ENCODE assay signal across 10 cellular contexts in genomic region chr17:63675231-63675606, GRCh38. TPM values are rescaled to one million over a fixed set of nuclear protein-coding genes. Genes with fewer than 3 reads are reported as not detected.
DNase-seq lines count a peak whose midpoint lies in the region; ATAC-seq, FAIRE-seq and TF ChIP-seq lines count a peak whose summit lies in the region.
"Had no signal": no experiment of that assay in that cellular context is flagged by ENCODE, and none has a peak within 500 bp of the region (broad histone marks: within the 10 kb centered on the region; RNA-seq: fewer than 3 reads in every experiment).

No MANE protein-coding gene starts in this region.

- no peaks in the 10 kb centered on the region for H3F3A ChIP-seq in GM23338 (replicated peaks; ENCODE audit: low read depth)

- no peak for FAIRE-seq in GM12891 (lab: Jason Lieb, UNC)
- FAIRE-seq: colon had no signal

- TF ChIP-seq EP300 in sigmoid colon (IDR thresholded peaks at IDR 0.05), result no peak

- H3K27ac ChIP-seq in GM23338 (ENCODE audit: low read depth) (peak overlapping the region; percentile 84), left ventricle myocardium inferior (replicated peaks) (peak overlapping the region; percentile 92), sigmoid colon (peak overlapping the region; percentile 70 to 78 (median 76))

- no peaks in the 10 kb centered on the region for H3K9me2 ChIP-seq in GM23338 (ENCODE audit: insufficient read depth)

- intact Hi-C loops in left ventricle myocardium inferior (cut with micrococcal nuclease), result no loop called here
- intact Hi-C loops in sigmoid colon (cut with DNase I), result no loop called here

- H3K4me2 ChIP-seq in GM23338, result peak overlapping the region; percentile 58

- ATAC-seq in GM23338, result peak; percentile 43

- 0 out of 3 replicates have a peak overlapping the region, but pooled peaks have one; percentile 20 for H3K4me3 Mint-ChIP-seq in GM23338
- H3K4me3 Mint-ChIP-seq: activated CD4-positive, alpha-beta T cell treated with anti-CD3 and anti-CD28 coated beads, Interleukin-2, amount 10 ng/mL, durations not matched to agents 24 days and 14 days had no signal

- H3K27me3 ChIP-seq in GM23338 (ENCODE audit: insufficient read depth) (no peaks in the 10 kb centered on the region), adipocyte (replicated peaks; ENCODE audit: control insufficient read depth, insufficient read depth, low read length) (no peaks in the 10 kb centered on the region), left ventricle myocardium inferior (ENCODE audit: low read depth) (no peaks in the 10 kb centered on the region), sigmoid colon (no peaks in the 10 kb centered on the region)

- TF ChIP-seq CTCF in GM23338 (conservative IDR thresholded peaks at IDR 0.05; ENCODE audit: low read depth in 2 of 2) (no peak), left ventricle myocardium inferior (IDR thresholded peaks at IDR 0.05; ENCODE audit: borderline replicate concordance) (no peak), sigmoid colon (IDR thresholded peaks at IDR 0.05) (no peak)

- 18 to 38% methylated on average over 4 of the region's 4 CpGs for WGBS in sigmoid colon, 2 donors

- H3K9me3 ChIP-seq in adipocyte (ENCODE audit: control insufficient read depth, low read length) (no peaks in the 10 kb centered on the region), left ventricle myocardium inferior (replicated peaks) (no peaks in the 10 kb centered on the region), sigmoid colon (no peaks in the 10 kb centered on the region)

- peaks cover 35% of the 10 kb centered on the region for H3K4me1 Mint-ChIP-seq in GM23338

- no peaks in the 10 kb centered on the region for H3K9me3 Mint-ChIP-seq in GM23338
- H3K9me3 Mint-ChIP-seq: activated CD4-positive, alpha-beta T cell treated with anti-CD3 and anti-CD28 coated beads, Interleukin-2, amount 10 ng/mL, durations not matched to agents 24 days and 14 days had no signal

- peaks cover 34% of the 10 kb centered on the region for H3K4me1 ChIP-seq in GM23338 (ENCODE audit: insufficient read depth)
- H3K4me1 ChIP-seq in adipocyte (ENCODE audit: control insufficient read depth, insufficient read depth, low read length), result peaks cover 21% of the 10 kb centered on the region
- peaks cover 59% of the 10 kb centered on the region for H3K4me1 ChIP-seq in left ventricle myocardium inferior
- peaks cover 0 to 37% (median 28%) of the 10 kb centered on the region in 4 donors for H3K4me1 ChIP-seq in sigmoid colon

- H3K36me3 Mint-ChIP-seq in GM23338 (ENCODE audit: low read depth), result no peaks in the 10 kb centered on the region; the same call in 2 of the 3 replicates

- H3K9ac ChIP-seq in adipocyte (ENCODE audit: low read length), result peak overlapping the region; percentile 51

- H2AFZ ChIP-seq in GM23338, result no peak overlapping the region

- H3K27ac Mint-ChIP-seq in GM23338, result peak overlapping the region; percentile 45; the same call in 1 of the 2 replicates
- H3K27ac Mint-ChIP-seq: activated CD4-positive, alpha-beta T cell treated with anti-CD3 and anti-CD28 coated beads, Interleukin-2, amount 10 ng/mL, durations not matched to agents 24 days and 14 days had no signal

- H3K27me3 Mint-ChIP-seq in GM23338 (ENCODE audit: insufficient read depth, low read depth, poor library complexity), result no peaks in the 10 kb centered on the region
- H3K27me3 Mint-ChIP-seq: activated CD4-positive, alpha-beta T cell treated with anti-CD3 and anti-CD28 coated beads, Interleukin-2, amount 10 ng/mL, durations not matched to agents 24 days and 14 days had no signal

- no peak overlapping the region; the same call in 1 of the 2 replicates for H3K4me3 ChIP-seq in GM23338
- peak overlapping the region; percentile 30 for H3K4me3 ChIP-seq in adipocyte (ENCODE audit: low read length)
- H3K4me3 ChIP-seq in left ventricle myocardium inferior, result peak overlapping the region; percentile 56
- H3K4me3 ChIP-seq in sigmoid colon, result peak overlapping the region in 1 of 4 donors; percentile 15

- TF ChIP-seq POLR2A in sigmoid colon (IDR thresholded peaks at IDR 0.05) (no peak), GM12891 (IDR thresholded peaks at IDR 0.05; ENCODE audit: low read depth, low read length) (no peak)

- H3K36me3 ChIP-seq in GM23338 (ENCODE audit: insufficient read depth) (no peaks in the 10 kb centered on the region), adipocyte (ENCODE audit: control insufficient read depth, insufficient read depth, low read length, severe bottlenecking) (peaks cover 32% of the 10 kb centered on the region), left ventricle myocardium inferior (peaks cover 44% of the 10 kb centered on the region), sigmoid colon (peaks cover 0 to 35% (median 0%) of the 10 kb centered on the region in 4 donors)

- peak; percentile 68 for DNase-seq in GM23338 (ENCODE audit: low spot score)
- DNase-seq in adipocyte (ENCODE audit: low read depth), result no peak
- no peak for DNase-seq in left ventricle myocardium inferior
- no peak for DNase-seq in sigmoid colon
- no peak for DNase-seq in activated CD8-positive, alpha-beta memory T cell treated with anti-CD3 and anti-CD28 coated beads, Interleukin-2, amount 50 U/mL, for 4 hours
- DNase-seq in GM12891 (ENCODE audit: insufficient read length, low spot score), result no peak
- no peak for DNase-seq in T1000 (lab: John Stamatoyannopoulos, UW)
- no peak for DNase-seq in cerebellar cortex (ENCODE audit: low spot score)
- DNase-seq: activated CD4-positive, alpha-beta T cell treated with anti-CD3 and anti-CD28 coated beads, Interleukin-2, amount 10 ng/mL, durations not matched to agents 24 days and 14 days had no signal

- H3K79me2 ChIP-seq in GM23338 (replicated peaks; ENCODE audit: insufficient read depth), result no peaks in the 10 kb centered on the region

- peaks cover 3% of the 10 kb centered on the region; the same call in 1 of the 2 replicates for H4K20me1 ChIP-seq in GM23338 (replicated peaks; ENCODE audit: insufficient read depth)

TF ChIP-seq in GM23338, 12 proteins besides CTCF, POLR2A, EP300 and RAD21 (continues in another document):
- TF ChIP-seq POLR2AphosphoS5 (IDR thresholded peaks at IDR 0.05; ENCODE audit: low read depth) (no peak), ETS1 (IDR thresholded peaks at IDR 0.05) (no peak)

TF ChIP-seq in GM12891, 5 proteins besides CTCF, POLR2A, EP300 and RAD21:
- TF ChIP-seq POU2F2 (IDR thresholded peaks at IDR 0.05; ENCODE audit: low read depth, low read length), result no peak
- TF ChIP-seq PAX5 (IDR thresholded peaks at IDR 0.05; ENCODE audit: insufficient read depth, low read length, severe bottlenecking), result no peak
- TF ChIP-seq POLR2AphosphoS5 (IDR thresholded peaks at IDR 0.05; ENCODE audit: low read depth, low read length), result no peak
- TF ChIP-seq TAF1 (IDR thresholded peaks at IDR 0.05; ENCODE audit: low read depth, low read length), result no peak

RNA-seq across cellular contexts. Expression of gene LIMD2, which starts 24.7 kb away (rescaled TPM):
- total RNA-seq in GM23338 (2014; rRNA removed; shearing (Covaris generic)), result 98.8 and 119 TPM in 2 replicates
- polyA plus RNA-seq in GM23338 (2016; fragmentation: Nextera tagmentation; extraction: Ambion mirVana) (105 and 107 TPM in 2 replicates), sigmoid colon (100 to 1,000 TPM in 1 of 3 donors, 1 to 10 TPM in 2; 3.5 to 119 (median 3.6) TPM)
- total RNA-seq in left ventricle myocardium inferior (2.7 TPM), sigmoid colon (10 to 100 TPM in 1 of 4 donors, 1 to 10 TPM in 3; 3.0 to 16.8 (median 8.5) TPM)
- polyA plus RNA-seq in GM12891 (2012; ENCODE audit: low read depth, missing spikeins), result 184 TPM

RNA-seq across cellular contexts. Expression of gene MAP3K3, which starts 53.0 kb away (rescaled TPM):
- 22.2 and 24.6 TPM in 2 replicates for total RNA-seq in GM23338 (2014; rRNA removed; shearing (Covaris generic))
- polyA plus RNA-seq in GM23338 (2016; fragmentation: Nextera tagmentation; extraction: Ambion mirVana) (6.1 and 7.3 TPM in 2 replicates), sigmoid colon (10 to 100 TPM in 1 of 3 donors, 1 to 10 TPM in 2; 4.4 to 18.8 (median 8.4) TPM)
- total RNA-seq in left ventricle myocardium inferior (41.3 TPM), sigmoid colon (10 to 100 TPM; 51.5 to 68.7 (median 59.8) TPM)
- polyA plus RNA-seq in GM12891 (2012; ENCODE audit: low read depth, missing spikeins), result 9.8 TPM
